In genomic region chr7:123795917-123796316, GRCh38 we compare ENCODE assay signal across 2 cellular contexts.
TF ChIP-seq lines count a peak whose summit lies in the region.

No MANE protein-coding gene starts in this region.

TF ChIP-seq in HepG2, 621 proteins besides CTCF, POLR2A, EP300 and RAD21 (continued from another document and continues in another):
- TF ChIP-seq ATF3 (CRISPR knock-in tag; IDR thresholded peaks at IDR 0.05) (no peak), ZNF317 (CRISPR knock-in tag; IDR thresholded peaks at IDR 0.05) (no peak), SRF (IDR thresholded peaks at IDR 0.05; ENCODE audit: low read depth, low read length) (no peak), ARID5B (CRISPR knock-in tag; IDR thresholded peaks at IDR 0.05) (peak; percentile 19; the same call in 1 of the 2 replicates), ZNF589 (CRISPR knock-in tag; conservative IDR thresholded peaks at IDR 0.05) (no peak), SOX5 (CRISPR knock-in tag; IDR thresholded peaks at IDR 0.05; ENCODE audit: borderline replicate concordance) (peak; percentile 38; the same call in 1 of the 2 replicates), HNF4G (IDR thresholded peaks at IDR 0.05; ENCODE audit: borderline replicate concordance, low read depth, low read length) (no peak), HNF4G (CRISPR knock-in tag; IDR thresholded peaks at IDR 0.05; ENCODE audit: borderline replicate concordance, low read depth) (no peak), HNF4A (CRISPR knock-in tag; IDR thresholded peaks at IDR 0.05) (peak; percentile 69), CENPT (CRISPR knock-in tag; IDR thresholded peaks at IDR 0.05; ENCODE audit: low read depth) (no peak), SCMH1 (CRISPR knock-in tag; IDR thresholded peaks at IDR 0.05; ENCODE audit: borderline replicate concordance) (no peak), GRHL1 (CRISPR knock-in tag; conservative IDR thresholded peaks at IDR 0.05) (no peak), SOX13 (IDR thresholded peaks at IDR 0.05) (no peak), SOX13 (CRISPR knock-in tag; conservative IDR thresholded peaks at IDR 0.05 in 1 of 2, IDR thresholded peaks at IDR 0.05 in 1 of 2) (peak in 1 of 2 experiments; percentile 55; a peak in 1 of 4 replicates), SIX4 (CRISPR knock-in tag; IDR thresholded peaks at IDR 0.05) (no peak), NFE2L2 (IDR thresholded peaks at IDR 0.05; ENCODE audit: low read length) (no peak), ZNF710 (CRISPR knock-in tag; IDR thresholded peaks at IDR 0.05; ENCODE audit: borderline replicate concordance) (no peak), SP5 (CRISPR knock-in tag; IDR thresholded peaks at IDR 0.05; ENCODE audit: borderline replicate concordance, low read depth) (no peak)

TF ChIP-seq in HEK293T, 16 proteins besides CTCF, POLR2A, EP300 and RAD21 (continued from another document):
- TF ChIP-seq TARDBP (IDR thresholded peaks at IDR 0.05) (no peak), BHLHE40 (IDR thresholded peaks at IDR 0.05; ENCODE audit: borderline replicate concordance) (no peak), ELF4 (IDR thresholded peaks at IDR 0.05) (no peak), SP1 (IDR thresholded peaks at IDR 0.05) (no peak), LEF1 (IDR thresholded peaks at IDR 0.05; ENCODE audit: borderline replicate concordance) (no peak), FOXA1 (IDR thresholded peaks at IDR 0.05) (no peak), HDGF (IDR thresholded peaks at IDR 0.05; ENCODE audit: borderline replicate concordance) (no peak)
